ENCODE assay signal across 16 cellular contexts in the genomic region with DNA sequence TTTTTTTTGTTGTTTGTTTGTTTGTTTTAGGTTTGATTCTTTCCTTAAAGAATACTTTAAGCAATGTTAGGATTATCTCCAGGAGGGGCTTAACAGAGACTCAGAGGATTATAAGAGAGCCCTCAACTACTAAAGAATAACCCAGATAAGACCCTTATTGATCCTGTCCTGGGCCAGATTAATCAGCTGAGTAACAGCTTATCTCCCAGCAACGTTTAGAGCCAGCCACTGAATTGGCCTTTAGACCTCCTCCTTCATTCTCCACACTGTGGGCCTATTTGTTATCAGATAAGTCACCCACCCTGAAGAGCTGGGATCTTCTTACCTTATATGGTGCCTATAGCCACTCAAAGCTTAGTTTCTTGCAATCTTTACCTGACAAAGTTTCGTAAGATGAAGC.
DNase-seq lines count a peak whose midpoint lies in the region; ATAC-seq and TF ChIP-seq lines count a peak whose summit lies in the region.
"Had no signal": no experiment of that assay in that cellular context is flagged by ENCODE, and none has a peak within 500 bp of the region (broad histone marks: within the 10 kb centered on the region; RNA-seq: fewer than 3 reads in every experiment).

No MANE protein-coding gene starts in this region.

- no peak overlapping the region for H4K8ac ChIP-seq in mesendoderm (ENCODE audit: low read depth, low read length)

- ATAC-seq in SK-N-SH treated with all-trans-retinoic acid at 6 μM for 48 hours, result no peak
- ATAC-seq: A549 had no signal

- H3K56ac ChIP-seq in mesendoderm (ENCODE audit: low read length), result no peak overlapping the region

- POLR2A ChIA-PET in activated CD4-positive, alpha-beta T cell treated with anti-CD3 and anti-CD28 coated beads, Interleukin-2, amount 10 ng/mL, durations not matched to agents 7 days and 5 days (lab: Charles Lee), result no interaction called here

- H3K79me1 ChIP-seq in mesendoderm (ENCODE audit: low read length), result no peaks in the 10 kb centered on the region

- H3K4me3 ChIP-seq in endodermal cell (ENCODE audit: low read length) (no peak overlapping the region), mesendoderm (ENCODE audit: low read length) (no peak overlapping the region)
- H3K4me3 ChIP-seq: A549 had no signal

- H3K9me3 Mint-ChIP-seq in endodermal cell, result peaks cover 8% of the 10 kb centered on the region
- no peaks in the 10 kb centered on the region for H3K9me3 Mint-ChIP-seq in activated naive CD4-positive, alpha-beta T cell treated with anti-CD3 and anti-CD28 coated beads, Interleukin-2, amount 10 ng/mL, durations not matched to agents 7 days and 5 days
- H3K9me3 Mint-ChIP-seq in activated CD4-positive, alpha-beta T cell treated with anti-CD3 and anti-CD28 coated beads, Interleukin-2, amount 10 ng/mL, durations not matched to agents 7 days and 5 days, result no peaks in the 10 kb centered on the region
- H3K9me3 Mint-ChIP-seq: CD4-positive, alpha-beta memory T cell had no signal

- peaks cover 9% of the 10 kb centered on the region for H3K36me3 ChIP-seq in endodermal cell (ENCODE audit: control insufficient read depth, insufficient read depth, low read length)
- H3K36me3 ChIP-seq in mesendoderm (ENCODE audit: control insufficient read depth, insufficient read depth, low read length), result no peaks in the 10 kb centered on the region

- no peak overlapping the region for H3K4me2 ChIP-seq in mesendoderm (ENCODE audit: low read length)
- H3K4me2 ChIP-seq: A549 had no signal

- H3K18ac ChIP-seq in mesendoderm (ENCODE audit: low read length), result no peak overlapping the region

- H2AK5ac ChIP-seq in mesendoderm (ENCODE audit: low read length), result no peak overlapping the region

- no peak overlapping the region for H3K4me3 Mint-ChIP-seq in endodermal cell
- no peak overlapping the region for H3K4me3 Mint-ChIP-seq in activated naive CD4-positive, alpha-beta T cell treated with anti-CD3 and anti-CD28 coated beads, Interleukin-2, amount 10 ng/mL, durations not matched to agents 7 days and 5 days
- no peak overlapping the region for H3K4me3 Mint-ChIP-seq in activated CD4-positive, alpha-beta T cell treated with anti-CD3 and anti-CD28 coated beads, Interleukin-2, amount 10 ng/mL, durations not matched to agents 7 days and 5 days
- H3K4me3 Mint-ChIP-seq: CD4-positive, alpha-beta memory T cell; HFFc6 had no signal

- no peak overlapping the region for H2BK5ac ChIP-seq in mesendoderm (ENCODE audit: low read length)

- H3K4me1 Mint-ChIP-seq in endodermal cell, result peaks cover 33% of the 10 kb centered on the region
- no peaks in the 10 kb centered on the region for H3K4me1 Mint-ChIP-seq in activated naive CD4-positive, alpha-beta T cell treated with anti-CD3 and anti-CD28 coated beads, Interleukin-2, amount 10 ng/mL, durations not matched to agents 7 days and 5 days
- H3K4me1 Mint-ChIP-seq in activated CD4-positive, alpha-beta T cell treated with anti-CD3 and anti-CD28 coated beads, Interleukin-2, amount 10 ng/mL, durations not matched to agents 7 days and 5 days, result no peaks in the 10 kb centered on the region
- H3K4me1 Mint-ChIP-seq: CD4-positive, alpha-beta memory T cell had no signal

- peak; percentile 21 for DNase-seq in HuH-7 (ENCODE audit: low spot score)
- peak; percentile 73 for DNase-seq in endodermal cell
- peak; percentile 83 for DNase-seq in mesendoderm
- no peak for DNase-seq in activated naive CD4-positive, alpha-beta T cell treated with anti-CD3 and anti-CD28 coated beads, Interleukin-2, amount 10 ng/mL, durations not matched to agents 7 days and 5 days
- no peak for DNase-seq in occipital lobe (lab: John Stamatoyannopoulos, UW)
- DNase-seq in activated CD4-positive, alpha-beta T cell treated with anti-CD3 and anti-CD28 coated beads, Interleukin-2, amount 10 ng/mL, durations not matched to agents 7 days and 5 days, result no peak
- DNase-seq: BE2C; CD4-positive, alpha-beta memory T cell; COR-L47; DMS 273 treated with DMSO at 0.1 percent for 48 hours; HCEC 1CT; HFFc6; IMR-90 had no signal

- peaks cover 20% of the 10 kb centered on the region for H3K36me3 Mint-ChIP-seq in endodermal cell (ENCODE audit: low read depth)
- no peaks in the 10 kb centered on the region for H3K36me3 Mint-ChIP-seq in activated naive CD4-positive, alpha-beta T cell treated with anti-CD3 and anti-CD28 coated beads, Interleukin-2, amount 10 ng/mL, durations not matched to agents 7 days and 5 days
- H3K36me3 Mint-ChIP-seq in activated CD4-positive, alpha-beta T cell treated with anti-CD3 and anti-CD28 coated beads, Interleukin-2, amount 10 ng/mL, durations not matched to agents 7 days and 5 days (ENCODE audit: low read depth), result no peaks in the 10 kb centered on the region
- H3K36me3 Mint-ChIP-seq: CD4-positive, alpha-beta memory T cell had no signal

- H3K79me2 ChIP-seq in mesendoderm (ENCODE audit: control insufficient read depth, insufficient read depth, low read length), result no peaks in the 10 kb centered on the region

- H3K27ac Mint-ChIP-seq in endodermal cell, result peak overlapping the region; percentile 86
- H3K27ac Mint-ChIP-seq in activated naive CD4-positive, alpha-beta T cell treated with anti-CD3 and anti-CD28 coated beads, Interleukin-2, amount 10 ng/mL, durations not matched to agents 7 days and 5 days, result no peak overlapping the region
- no peak overlapping the region for H3K27ac Mint-ChIP-seq in activated CD4-positive, alpha-beta T cell treated with anti-CD3 and anti-CD28 coated beads, Interleukin-2, amount 10 ng/mL, durations not matched to agents 7 days and 5 days
- H3K27ac Mint-ChIP-seq: CD4-positive, alpha-beta memory T cell; HFFc6 had no signal

- H3K4me1 ChIP-seq in endodermal cell (ENCODE audit: control insufficient read depth, insufficient read depth, low read length), result no peaks in the 10 kb centered on the region
- no peaks in the 10 kb centered on the region for H3K4me1 ChIP-seq in mesendoderm (ENCODE audit: control insufficient read depth, low read depth, low read length)
- H3K4me1 ChIP-seq: BE2C had no signal

- H3K27me3 ChIP-seq in endodermal cell (ENCODE audit: control insufficient read depth, insufficient read depth, low read length, poor library complexity, severe bottlenecking) (peaks cover 77% of the 10 kb centered on the region), mesendoderm (ENCODE audit: insufficient read depth, low read length, poor library complexity) (no peaks in the 10 kb centered on the region)
- H3K27me3 ChIP-seq: BE2C had no signal

- no peak overlapping the region for H2BK15ac ChIP-seq in mesendoderm (replicated peaks; ENCODE audit: low read depth)

- H3K9me3 ChIP-seq in endodermal cell (ENCODE audit: control insufficient read depth, low read length), result peaks cover 13% of the 10 kb centered on the region
- H3K9me3 ChIP-seq: BE2C had no signal

- no peak overlapping the region for H3K23ac ChIP-seq in mesendoderm (ENCODE audit: low read length)

- H3K4ac ChIP-seq in mesendoderm (ENCODE audit: low read depth, low read length), result no peak overlapping the region

- peaks cover 87% of the 10 kb centered on the region for H3K27me3 Mint-ChIP-seq in endodermal cell (ENCODE audit: insufficient read depth)
- H3K27me3 Mint-ChIP-seq in activated naive CD4-positive, alpha-beta T cell treated with anti-CD3 and anti-CD28 coated beads, Interleukin-2, amount 10 ng/mL, durations not matched to agents 7 days and 5 days, result peaks cover 11% of the 10 kb centered on the region
- peaks cover 10% of the 10 kb centered on the region for H3K27me3 Mint-ChIP-seq in activated CD4-positive, alpha-beta T cell treated with anti-CD3 and anti-CD28 coated beads, Interleukin-2, amount 10 ng/mL, durations not matched to agents 7 days and 5 days

- H3K27ac ChIP-seq in endodermal cell (ENCODE audit: low read depth, low read length) (no peak overlapping the region), mesendoderm (ENCODE audit: low read depth, low read length) (no peak overlapping the region)
- H3K27ac ChIP-seq: A549, C4-2B had no signal

- no peak overlapping the region for H2BK120ac ChIP-seq in mesendoderm (ENCODE audit: low read depth, low read length)

- H3K9ac ChIP-seq in endodermal cell (ENCODE audit: extremely low read depth, low read length, poor library complexity, severe bottlenecking), result no peak overlapping the region
- H3K9ac ChIP-seq in mesendoderm (ENCODE audit: low read length), result no peak overlapping the region

- WGBS in endodermal cell (ENCODE audit: insufficient coverage in 1 of 2, insufficient read length in 1 of 2), 2 experiments, result 41 to 58% methylated on average over 2 of the region's 2 CpGs
- WGBS in mesendoderm (ENCODE audit: extremely low coverage, insufficient coverage, low lambda C conversion rate), result no CpG with 5 or more reads among the region's 2 CpGs

- no peak overlapping the region for H4K5ac ChIP-seq in mesendoderm (ENCODE audit: low read length)

- TF ChIP-seq CTCF in endodermal cell (conservative IDR thresholded peaks at IDR 0.05), result no peak

- CTCF ChIA-PET in activated naive CD4-positive, alpha-beta T cell treated with anti-CD3 and anti-CD28 coated beads, Interleukin-2, amount 10 ng/mL, durations not matched to agents 7 days and 5 days (lab: Charles Lee), result no interaction called here
- CTCF ChIA-PET in activated CD4-positive, alpha-beta T cell treated with anti-CD3 and anti-CD28 coated beads, Interleukin-2, amount 10 ng/mL, durations not matched to agents 7 days and 5 days (lab: Charles Lee), result interaction anchor here (0.7 kb wide), 1 partner anchor 17 kb away, joined by 4 read pairs; no protein-coding TSS in a partner anchor

TF ChIP-seq in SK-N-SH treated with all-trans-retinoic acid at 6 μM for 48 hours, 23 proteins besides CTCF, POLR2A, EP300 and RAD21 (continues in another document):
- TF ChIP-seq ZFP30 (CRISPR knock-in tag; IDR thresholded peaks at IDR 0.05) (no peak), ARNTL (CRISPR knock-in tag; IDR thresholded peaks at IDR 0.05; ENCODE audit: borderline replicate concordance, low read depth) (no peak), ZFP3 (CRISPR knock-in tag; IDR thresholded peaks at IDR 0.05) (no peak), ZNF70 (CRISPR knock-in tag; IDR thresholded peaks at IDR 0.05) (no peak), ESRRG (CRISPR knock-in tag; IDR thresholded peaks at IDR 0.05) (no peak), PPARA (CRISPR knock-in tag; IDR thresholded peaks at IDR 0.05; ENCODE audit: borderline replicate concordance) (no peak)
- TF ChIP-seq, protein P1, sequence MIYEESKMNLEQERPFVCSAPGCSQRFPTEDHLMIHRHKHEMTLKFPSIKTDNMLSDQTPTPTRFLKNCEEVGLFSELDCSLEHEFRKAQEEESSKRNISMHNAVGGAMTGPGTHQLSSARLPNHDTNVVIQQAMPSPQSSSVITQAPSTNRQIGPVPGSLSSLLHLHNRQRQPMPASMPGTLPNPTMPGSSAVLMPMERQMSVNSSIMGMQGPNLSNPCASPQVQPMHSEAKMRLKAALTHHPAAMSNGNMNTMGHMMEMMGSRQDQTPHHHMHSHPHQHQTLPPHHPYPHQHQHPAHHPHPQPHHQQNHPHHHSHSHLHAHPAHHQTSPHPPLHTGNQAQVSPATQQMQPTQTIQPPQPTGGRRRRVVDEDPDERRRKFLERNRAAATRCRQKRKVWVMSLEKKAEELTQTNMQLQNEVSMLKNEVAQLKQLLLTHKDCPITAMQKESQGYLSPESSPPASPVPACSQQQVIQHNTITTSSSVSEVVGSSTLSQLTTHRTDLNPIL (CRISPR knock-in tag; IDR thresholded peaks at IDR 0.05; ENCODE audit: low read depth), result no peak

Comparison
In these comparisons a context has a peak if more than half of its experiments do, and no peak if none do; other contexts are left out.
1. DNase-seq: peak in HuH-7 (single experiment), endodermal cell (single experiment) and mesendoderm (single experiment); none in activated naive CD4-positive, alpha-beta T cell treated with anti-CD3 and anti-CD28 coated beads, Interleukin-2, amount 10 ng/mL, durations not matched to agents 7 days and 5 days (single experiment), occipital lobe (single experiment) and activated CD4-positive, alpha-beta T cell treated with anti-CD3 and anti-CD28 coated beads, Interleukin-2, amount 10 ng/mL, durations not matched to agents 7 days and 5 days (single experiment).